Comparison of ENCODE assay signal across 27 cellular contexts in the genomic region with DNA sequence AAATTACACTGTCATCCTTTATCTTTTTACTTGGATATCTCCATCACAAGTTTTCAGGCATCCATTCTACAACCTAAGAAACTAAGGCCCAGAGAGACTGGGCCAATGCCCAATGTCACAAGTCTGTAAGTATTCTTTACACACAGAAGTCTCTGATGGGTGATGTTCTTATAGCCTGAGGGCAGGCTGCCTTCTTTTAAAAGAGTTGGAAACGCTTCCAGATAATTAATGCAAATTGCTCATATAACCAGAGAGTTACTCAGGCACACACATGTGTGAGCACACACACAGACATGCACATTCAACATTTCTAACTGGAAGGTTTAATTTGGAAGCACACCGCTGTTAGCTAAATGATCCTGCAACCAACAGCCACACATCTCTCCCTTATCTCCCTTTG.
DNase-seq lines count a peak whose midpoint lies in the region; ATAC-seq and TF ChIP-seq lines count a peak whose summit lies in the region.
"Had no signal": no experiment of that assay in that cellular context is flagged by ENCODE, and none has a peak within 500 bp of the region (broad histone marks: within the 10 kb centered on the region; RNA-seq: fewer than 3 reads in every experiment).

No MANE protein-coding gene starts in this region.

- no CpG with 5 or more reads among the region's 2 CpGs for WGBS in mesendoderm (ENCODE audit: extremely low coverage, insufficient coverage, low lambda C conversion rate)
- WGBS in adrenal gland, 4 donors, result 71 to 92% (median 75%) methylated on average over 2 of the region's 2 CpGs

- H4K8ac ChIP-seq in mesendoderm (ENCODE audit: low read depth, low read length), result no peak overlapping the region

- H3K4ac ChIP-seq in mesendoderm (ENCODE audit: low read depth, low read length), result peak overlapping the region; percentile 52

- TF ChIP-seq CTCF in epithelial cell of esophagus (IDR thresholded peaks at IDR 0.05; ENCODE audit: insufficient read depth, low read depth, low read length, missing control alignments) (no peak), adrenal gland (IDR thresholded peaks at IDR 0.05) (no peak)

- H3K27ac ChIP-seq in mesendoderm (ENCODE audit: low read depth, low read length) (no peak overlapping the region), adrenal gland (no peak overlapping the region)
- H3K27ac ChIP-seq: 22Rv1, HL-60, KMS-11, SJCRH30 had no signal

- H2BK120ac ChIP-seq in mesendoderm (ENCODE audit: low read depth, low read length), result peak overlapping the region; percentile 61

- peak; percentile 8 for DNase-seq in DMS 273 (lab: John Stamatoyannopoulos, UW; ENCODE audit: unreplicated experiment)
- no peak for DNase-seq in DMS 273 treated with DMSO at 0.1 percent for 48 hours (lab: John Stamatoyannopoulos, UW)
- DNase-seq in NCI-H146 treated with DMSO at 0.1 percent for 48 hours (lab: John Stamatoyannopoulos, UW; ENCODE audit: unreplicated experiment), result peak; percentile 70
- peak; percentile 29 for DNase-seq in epithelial cell of esophagus (ENCODE audit: low read depth)
- DNase-seq in mesendoderm, result no peak
- no peak for DNase-seq in adrenal gland
- no peak for DNase-seq in NCI-H446 treated with DMSO at 0.1 percent for 48 hours (lab: John Stamatoyannopoulos, UW)
- DNase-seq: ACHN; BE2C; CD8-positive, alpha-beta memory T cell; DMS153; DND-41; H9; HFFc6; NCI-H1048; NCI-H1930; NCI-H510A; NCI-H774; PC-3; SJCRH30 had no signal

- TF ChIP-seq POLR2A in adrenal gland (IDR thresholded peaks at IDR 0.05), result no peak

- H3K56ac ChIP-seq in mesendoderm (ENCODE audit: low read length), result no peak overlapping the region

- no peak overlapping the region for H4K5ac ChIP-seq in mesendoderm (ENCODE audit: low read length)

- no peaks in the 10 kb centered on the region for H3K79me2 ChIP-seq in mesendoderm (ENCODE audit: control insufficient read depth, insufficient read depth, low read length)

- no peak for ATAC-seq in HG03457 (IDR thresholded peaks at IDR 0.05; ENCODE audit: unreplicated experiment)
- ATAC-seq: GM23338, PC-3, Right ventricle myocardium inferior had no signal

- H3K23ac ChIP-seq in mesendoderm (ENCODE audit: low read length), result no peak overlapping the region

- no peak overlapping the region for H2BK5ac ChIP-seq in mesendoderm (ENCODE audit: low read length)

- H3K79me1 ChIP-seq in mesendoderm (ENCODE audit: low read length), result no peaks in the 10 kb centered on the region

- peak overlapping the region; percentile 92 for H2BK15ac ChIP-seq in mesendoderm (replicated peaks; ENCODE audit: low read depth)

- H3K9me3 ChIP-seq in adrenal gland (replicated peaks in 1 of 3), result no peaks in the 10 kb centered on the region
- H3K9me3 ChIP-seq: BE2C had no signal

- H3K27me3 ChIP-seq in mesendoderm (ENCODE audit: insufficient read depth, low read length, poor library complexity) (no peaks in the 10 kb centered on the region), adrenal gland (no peaks in the 10 kb centered on the region)
- H3K27me3 ChIP-seq: BE2C, SJCRH30 had no signal

- intact Hi-C loops in adrenal gland (cut with DNase I), result no loop called here

- H3K36me3 ChIP-seq in mesendoderm (ENCODE audit: control insufficient read depth, insufficient read depth, low read length) (no peaks in the 10 kb centered on the region), adrenal gland (replicated peaks in 1 of 2) (no peaks in the 10 kb centered on the region)
- H3K36me3 ChIP-seq: BE2C, SJCRH30 had no signal

- H3K9ac ChIP-seq in mesendoderm (ENCODE audit: low read length), result no peak overlapping the region
- H3K9ac ChIP-seq: KMS-11 had no signal

- no peak overlapping the region for H3K18ac ChIP-seq in mesendoderm (ENCODE audit: low read length)

- H2AK5ac ChIP-seq in mesendoderm (ENCODE audit: low read length), result no peak overlapping the region

- H3K4me3 ChIP-seq in epithelial cell of esophagus (ENCODE audit: low read length) (no peak overlapping the region), mesendoderm (ENCODE audit: low read length) (no peak overlapping the region), adrenal gland (no peak overlapping the region)
- H3K4me3 ChIP-seq: GM12878, GM23338, SJCRH30 had no signal

- H3K4me1 ChIP-seq in mesendoderm (ENCODE audit: control insufficient read depth, low read depth, low read length), result peaks cover 10% of the 10 kb centered on the region
- H3K4me1 ChIP-seq in adrenal gland (replicated peaks in 1 of 2), result no peaks in the 10 kb centered on the region
- H3K4me1 ChIP-seq: BE2C, SJCRH30 had no signal

- H3K4me2 ChIP-seq in mesendoderm (ENCODE audit: low read length), result no peak overlapping the region
- H3K4me2 ChIP-seq: GM23338, KMS-11 had no signal

Comparison
In these comparisons a context has a peak if more than half of its experiments do, and no peak if none do; other contexts are left out.
1. DNase-seq: peak in DMS 273 (single experiment), NCI-H146 treated with DMSO at 0.1 percent for 48 hours (single experiment) and epithelial cell of esophagus (single experiment); none in DMS 273 treated with DMSO at 0.1 percent for 48 hours (single experiment), mesendoderm (single experiment), adrenal gland (0 of 7) and NCI-H446 treated with DMSO at 0.1 percent for 48 hours (single experiment).